Comparison of ENCODE assay signal across 8 cellular contexts in the genomic region with DNA sequence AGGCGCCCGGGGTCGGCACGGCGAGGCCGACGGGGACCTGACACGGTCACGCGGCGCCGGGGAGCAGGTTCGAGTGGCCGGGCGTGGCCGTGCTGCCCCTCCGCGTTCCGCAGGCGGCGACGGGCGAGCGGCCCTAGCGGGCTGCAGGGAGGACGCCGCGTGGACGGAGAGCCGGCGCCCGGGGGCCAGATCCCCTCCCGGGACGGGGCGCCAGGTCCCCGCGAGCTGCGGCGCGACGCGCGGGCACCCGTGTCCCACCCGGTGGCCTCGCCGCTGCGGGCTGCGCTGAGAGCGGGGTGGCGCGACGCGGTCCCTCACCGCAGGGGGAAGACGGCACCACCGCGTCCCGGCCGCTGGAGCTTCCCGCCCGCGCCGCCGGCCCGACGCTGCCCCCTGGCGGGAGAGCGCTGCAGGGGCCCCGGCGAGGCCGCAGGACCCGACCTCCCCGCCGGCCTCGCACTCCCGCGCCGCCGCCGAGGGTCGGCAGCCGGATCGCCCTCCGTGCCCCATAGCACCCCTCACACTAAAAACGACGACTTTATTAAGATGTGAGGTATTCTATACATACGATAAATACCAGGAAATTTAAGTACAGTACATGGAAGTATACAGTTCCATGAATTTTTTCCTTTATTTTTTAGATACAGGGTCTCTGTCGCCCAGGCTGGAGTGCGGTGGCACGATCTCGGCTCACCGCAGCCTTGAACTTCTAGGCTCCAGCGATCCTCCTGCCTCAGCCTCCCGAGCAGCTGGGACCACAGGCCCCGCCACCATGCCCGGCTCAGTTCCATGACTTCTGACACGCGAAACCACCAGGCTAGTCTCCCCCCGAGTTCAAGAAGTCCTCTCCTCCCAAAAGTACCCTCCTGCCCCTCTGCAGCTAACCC. TPM values are rescaled to one million over a fixed set of nuclear protein-coding genes. Genes with fewer than 3 reads are reported as not detected.
DNase-seq lines count a peak whose midpoint lies in the region; ATAC-seq, FAIRE-seq and TF ChIP-seq lines count a peak whose summit lies in the region.

No MANE protein-coding gene starts in this region.

- H3K9me2 ChIP-seq in GM23338 (ENCODE audit: insufficient read depth), result no peaks in the 10 kb centered on the region

- H3K79me2 ChIP-seq in GM23338 (replicated peaks; ENCODE audit: insufficient read depth), result no peaks in the 10 kb centered on the region

- peaks cover 8% of the 10 kb centered on the region for H3K36me3 Mint-ChIP-seq in GM23338 (ENCODE audit: low read depth)

- in situ Hi-C loops in astrocyte of the spinal cord (cut with HindIII; ENCODE audit: low sequenced_read_pairs), result no loop called here

- H3K9ac ChIP-seq in iPS-15b (ENCODE audit: low read depth, low read length), result no peak overlapping the region

- H3K4me2 ChIP-seq in GM23338, result peak overlapping the region; percentile 86; the same call in 1 of the 2 replicates

- no peak overlapping the region for H3K27ac Mint-ChIP-seq in GM23338

- peak overlapping the region; percentile 64 for H3K4me3 ChIP-seq in GM23338
- peak overlapping the region; percentile 47 for H3K4me3 ChIP-seq in astrocyte of the spinal cord (ENCODE audit: low read depth, low read length)
- peak overlapping the region; percentile 53 for H3K4me3 ChIP-seq in iPS-15b (ENCODE audit: low read depth, low read length)
- H3K4me3 ChIP-seq in small intestine (ENCODE audit: low read depth in 1 of 2, low read length in 2 of 2), result peak overlapping the region; percentile 82 to 84

- H3K9me3 ChIP-seq in iPS-15b (ENCODE audit: control insufficient read depth, insufficient read depth, low read length) (peaks cover 4% of the 10 kb centered on the region), small intestine (ENCODE audit: control insufficient read depth, low read depth) (no peaks in the 10 kb centered on the region)

- WGBS in small intestine, 3 donors, result 9 to 13% (median 12%) methylated on average over 61 to 100 of the region's 100 CpGs

- H3K36me3 ChIP-seq in GM23338 (ENCODE audit: insufficient read depth) (no peaks in the 10 kb centered on the region), iPS-15b (ENCODE audit: control insufficient read depth, insufficient read depth, low read length) (no peaks in the 10 kb centered on the region), small intestine (ENCODE audit: control insufficient read depth in 2 of 2, insufficient read depth in 2 of 2, low read length in 2 of 2) (no peaks in the 10 kb centered on the region)

- H3K4me1 Mint-ChIP-seq in GM23338, result peaks cover 8% of the 10 kb centered on the region; the same call in 2 of the 3 replicates

- peaks cover 27% of the 10 kb centered on the region for H3K9me3 Mint-ChIP-seq in GM23338

- H3K4me1 ChIP-seq in GM23338 (ENCODE audit: insufficient read depth) (no peaks in the 10 kb centered on the region; the same call in 1 of the 2 replicates), iPS-15b (ENCODE audit: control insufficient read depth, insufficient read depth, low read length) (no peaks in the 10 kb centered on the region), small intestine (ENCODE audit: control insufficient read depth in 2 of 2, insufficient read depth in 1 of 2, low read depth in 1 of 2, low read length in 1 of 2) (no peaks in the 10 kb centered on the region)

- FAIRE-seq in small intestine (lab: Jason Lieb, UNC), result no peak

- TF ChIP-seq CTCF in GM23338 (conservative IDR thresholded peaks at IDR 0.05; ENCODE audit: low read depth in 2 of 2) (peak; percentile 49 to 77), astrocyte of the spinal cord (IDR thresholded peaks at IDR 0.05; ENCODE audit: low read depth, low read length) (peak; percentile 51)

- peaks cover 55% of the 10 kb centered on the region for H3K27me3 Mint-ChIP-seq in GM23338 (ENCODE audit: insufficient read depth, low read depth, poor library complexity)

- 0 out of 2 replicates have a peak, but pooled peaks cover 6% of the 10 kb centered on the region for H3F3A ChIP-seq in GM23338 (replicated peaks; ENCODE audit: low read depth)

- H4K20me1 ChIP-seq in GM23338 (replicated peaks; ENCODE audit: insufficient read depth), result no peaks in the 10 kb centered on the region

- H3K27ac ChIP-seq in GM23338 (ENCODE audit: low read depth) (no peak overlapping the region), small intestine (ENCODE audit: low read depth in 1 of 2, low read length in 1 of 2) (no peak overlapping the region)

- H2AFZ ChIP-seq in GM23338, result peak overlapping the region; percentile 96; the same call in 1 of the 2 replicates

- DNase-seq in GF-D8 (lab: John Stamatoyannopoulos, UW), result peak; percentile 14
- peak; percentile 76 for DNase-seq in GM23338 (ENCODE audit: low spot score)
- DNase-seq in M059J (ENCODE audit: low read depth), result peak; percentile 58
- DNase-seq in T-helper 2 cell, result peak; percentile 49 to 72 (median 53)
- DNase-seq in astrocyte of the spinal cord (ENCODE audit: low read depth, low spot score), result peak; percentile 29
- DNase-seq in small intestine, result peak; percentile 45

- ATAC-seq in GM23338 (peak; percentile 63), HG03469 (IDR thresholded peaks at IDR 0.05; ENCODE audit: unreplicated experiment) (no peak)

- peaks cover 72% of the 10 kb centered on the region for H3K27me3 ChIP-seq in GM23338 (ENCODE audit: insufficient read depth)
- H3K27me3 ChIP-seq in iPS-15b (ENCODE audit: control insufficient read depth, insufficient read depth, low read length), result peaks cover 61% of the 10 kb centered on the region
- no peaks in the 10 kb centered on the region for H3K27me3 ChIP-seq in small intestine (ENCODE audit: control insufficient read depth in 2 of 2, insufficient read depth in 2 of 2, low read length in 2 of 2)

- peak overlapping the region; percentile 60 for H3K4me3 Mint-ChIP-seq in GM23338

RNA-seq across cellular contexts. Expression of a gene that starts 1.3 kb away (rescaled TPM):
- total RNA-seq in GM23338 (2014; rRNA removed; shearing (Covaris generic)), result not detected in 2 replicates
- polyA plus RNA-seq in GM23338 (2016; fragmentation: Nextera tagmentation; extraction: Ambion mirVana), result 0.16 TPM in 1 of 2 replicates, not detected in the other
- 1.7 and 1.9 TPM in 2 replicates for total RNA-seq in M059J (2014; rRNA removed; shearing (Covaris generic))
- polyA plus RNA-seq in small intestine, result 1 to 10 TPM; 1.1 to 3.6 (median 2.3) TPM

RNA-seq across cellular contexts. Expression of a gene that starts 27.6 kb away (rescaled TPM):
- 72.7 and 78.4 TPM in 2 replicates for total RNA-seq in GM23338 (2014; rRNA removed; shearing (Covaris generic))
- polyA plus RNA-seq in GM23338 (2016; fragmentation: Nextera tagmentation; extraction: Ambion mirVana) (83.8 and 98.9 TPM in 2 replicates), small intestine (10 to 100 TPM; 28.6 to 45.3 (median 30.9) TPM)
- 62.5 and 95.5 TPM in 2 replicates for total RNA-seq in M059J (2014; rRNA removed; shearing (Covaris generic))

RNA-seq across cellular contexts. Expression of a gene that starts 59.7 kb away (rescaled TPM):
- total RNA-seq in GM23338 (2014; rRNA removed; shearing (Covaris generic)), result 5.2 and 5.4 TPM in 2 replicates
- polyA plus RNA-seq in GM23338 (2016; fragmentation: Nextera tagmentation; extraction: Ambion mirVana) (1.3 and 1.4 TPM in 2 replicates), small intestine (1 to 10 TPM; 6.5 to 9.8 (median 7.0) TPM)
- 4.2 and 8.9 TPM in 2 replicates for total RNA-seq in M059J (2014; rRNA removed; shearing (Covaris generic))

Comparison
In these comparisons a context has a peak if more than half of its experiments do, and no peak if none do; other contexts are left out.
1. DNase-seq: peak in every context shown above with its lines; median percentile 76 in GM23338; 58 in M059J; 53 in T-helper 2 cell; 45 in small intestine; 29 in astrocyte of the spinal cord; 14 in GF-D8.